Comparison of ENCODE assay signal across 23 cellular contexts in genomic region chr12:7269273-7269672, GRCh38. TPM values are rescaled to one million over a fixed set of nuclear protein-coding genes. Genes with fewer than 3 reads are reported as not detected.
"Had no signal": no experiment of that assay in that cellular context is flagged by ENCODE, and none has a peak within 500 bp of the region (broad histone marks: within the 10 kb centered on the region; RNA-seq: fewer than 3 reads in every experiment).

No MANE protein-coding gene starts in this region.

- H3K9me3 ChIP-seq: esophagus squamous epithelium, lower lobe of right lung, testis had no signal

- H3K4me3 ChIP-seq: esophagus squamous epithelium, lower lobe of right lung, testis had no signal

- H3K27me3 ChIP-seq: esophagus squamous epithelium, testis had no signal

- DNase-seq: activated CD4-positive, alpha-beta memory T cell treated with anti-CD3 and anti-CD28 coated beads for 36 hours; activated CD4-positive, alpha-beta T cell treated with anti-CD3 and anti-CD28 coated beads for 1 hour; activated gamma-delta T cell treated with Interleukin-2 at 50 U/mL for 16 hours; activated T-cell treated with anti-CD3 and anti-CD28 coated beads for 4 hours; effector CD8-positive, alpha-beta T cell; esophagus squamous epithelium; foreskin melanocyte; glutamatergic neuron; hypothalamus; lower lobe of right lung; nephron progenitor cell; retina; stimulated activated CD4-positive, alpha-beta T cell treated with anti-CD3 and anti-CD28 coated beads, Interleukin-12 subunit alpha, Interleukin-12 subunit beta, amount 100 ng/mL, for 4 hours; stimulated activated CD4-positive, alpha-beta T cell treated with anti-CD3 and anti-CD28 coated beads, Interleukin-2, amount 100 ng/mL, for 24 hours; T-helper 17 cell; testis; WERI-Rb-1 had no signal

- ATAC-seq: activated naive CD4-positive, alpha-beta T cell treated with anti-CD3 and anti-CD28 coated beads, Interleukin-2, amount 50 U/mL, for 72 hours; lower lobe of right lung; T-helper 17 cell had no signal

- H3K27ac ChIP-seq: esophagus squamous epithelium, lower lobe of right lung, testis, WERI-Rb-1 had no signal

- H3K4me1 ChIP-seq: esophagus squamous epithelium, lower lobe of right lung, testis had no signal

- H3K36me3 ChIP-seq: esophagus squamous epithelium, lower lobe of right lung, WERI-Rb-1 had no signal

RNA-seq across cellular contexts. Expression of gene ACSM4, which starts 34.6 kb away (rescaled TPM):
- total RNA-seq: activated CD4-positive, alpha-beta memory T cell treated with anti-CD3 and anti-CD28 coated beads for 36 hours; activated naive CD4-positive, alpha-beta T cell treated with anti-CD3 and anti-CD28 coated beads, Interleukin-2, amount 50 U/mL, for 72 hours; activated T-helper 1 cell treated with anti-CD3 and anti-CD28 coated beads, Interleukin-12 subunit alpha, Interleukin-12 subunit beta, Interleukin-2, Interleukin-4 antibody, amounts not matched to agents 30 ng/mL and 10 ng/mL and 1 ng/mL, durations not matched to agents 14 hours and 24 hours and 36 hours; cerebellum; esophagus squamous epithelium; lower lobe of right lung; omental fat pad; posterior vena cava; T-helper 17 cell had no signal
- polyA plus RNA-seq: keratinocyte had no signal
